27 cellular contexts compared by ENCODE assay signal in the genomic region with DNA sequence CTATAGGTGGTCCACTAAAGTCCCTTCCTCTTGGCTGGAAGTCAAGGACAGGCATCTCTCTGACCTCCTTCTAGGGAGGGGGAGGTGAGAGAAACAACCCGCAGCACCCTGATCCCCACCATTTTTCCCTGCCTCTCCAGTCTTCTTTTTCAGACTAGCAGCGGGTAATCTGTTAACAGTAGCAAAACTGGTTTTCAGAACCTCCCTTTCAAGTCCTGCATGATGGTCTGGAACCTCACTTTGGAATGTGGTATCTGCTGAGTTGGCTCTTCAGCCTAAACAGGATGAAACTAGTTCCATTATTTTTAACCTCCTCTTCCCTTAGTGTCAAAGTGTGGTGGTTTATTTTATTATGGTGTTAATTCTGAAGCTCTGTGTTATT.
"Had no signal": no experiment of that assay in that cellular context is flagged by ENCODE, and none has a peak within 500 bp of the region (broad histone marks: within the 10 kb centered on the region; RNA-seq: fewer than 3 reads in every experiment).

No MANE protein-coding gene starts in this region.

- H3K4me1 Mint-ChIP-seq: activated CD4-positive, alpha-beta memory T cell treated with anti-CD3 and anti-CD28 coated beads, Interleukin-2, amount 10 ng/mL, durations not matched to agents 7 days and 5 days; activated CD4-positive, alpha-beta T cell treated with anti-CD3 and anti-CD28 coated beads, Interleukin-2, amount 10 ng/mL, durations not matched to agents 7 days and 5 days; activated naive CD4-positive, alpha-beta T cell treated with anti-CD3 and anti-CD28 coated beads, Interleukin-2, amount 50 U/mL, for 24 hours; activated naive CD8-positive, alpha-beta T cell treated with anti-CD3 and anti-CD28 coated beads, Interleukin-2, amount 50 U/mL, for 24 hours; naive thymus-derived CD8-positive, alpha-beta T cell; WTC11 had no signal

- H3K4me3 ChIP-seq: gastroesophageal sphincter, lower lobe of right lung, pancreas, tibial nerve had no signal

- H3K27ac ChIP-seq: gastroesophageal sphincter, lower lobe of right lung, pancreas, tibial nerve had no signal

- H3K27me3 ChIP-seq: pancreas, tibial nerve had no signal

- H3K9me3 Mint-ChIP-seq: activated CD4-positive, alpha-beta memory T cell treated with anti-CD3 and anti-CD28 coated beads, Interleukin-2, amount 10 ng/mL, durations not matched to agents 7 days and 5 days; activated CD4-positive, alpha-beta T cell treated with anti-CD3 and anti-CD28 coated beads, Interleukin-2, amount 10 ng/mL, durations not matched to agents 7 days and 5 days; activated naive CD4-positive, alpha-beta T cell treated with anti-CD3 and anti-CD28 coated beads, Interleukin-2, amount 50 U/mL, for 24 hours; activated naive CD8-positive, alpha-beta T cell treated with anti-CD3 and anti-CD28 coated beads, Interleukin-2, amount 50 U/mL, for 24 hours; activated T-cell treated with anti-CD3 and anti-CD28 coated beads, Interleukin-2, amount 50 U/mL, for 4 hours; activated T-helper 17 cell treated with anti-CD3 and anti-CD28 coated beads, Interleukin-2, amount 50 U/mL, for 72 hours; naive thymus-derived CD8-positive, alpha-beta T cell had no signal

- FAIRE-seq: colon, kidney, pancreas had no signal

- DNase-seq: activated CD4-positive, alpha-beta memory T cell treated with anti-CD3 and anti-CD28 coated beads, Interleukin-2, amount 10 ng/mL, durations not matched to agents 7 days and 5 days; activated CD4-positive, alpha-beta T cell treated with anti-CD3 and anti-CD28 coated beads for 1 hour; activated CD4-positive, alpha-beta T cell treated with anti-CD3 and anti-CD28 coated beads, Interleukin-2, amount 10 ng/mL, durations not matched to agents 7 days and 5 days; activated gamma-delta T cell treated with Interleukin-2 at 50 U/mL for 16 hours; activated naive CD8-positive, alpha-beta T cell treated with anti-CD3 and anti-CD28 coated beads, Interleukin-2, amount 50 U/mL, for 24 hours; activated T-cell treated with anti-CD3 and anti-CD28 coated beads, Interleukin-2, amount 50 U/mL, for 4 hours; amygdala; dermis blood vessel endothelial cell; effector CD4-positive, alpha-beta T cell; hippocampal formation; kidney; lower lobe of right lung; mesenchymal stem cell; naive thymus-derived CD8-positive, alpha-beta T cell; nucleus accumbens; right cardiac atrium; stimulated activated CD4-positive, alpha-beta T cell treated with anti-CD3 and anti-CD28 coated beads, Interleukin-2, amount 100 ng/mL, for 48 hours; stimulated activated naive CD4-positive, alpha-beta T cell treated with Interleukin-2 at 50 U/mL for 16 hours; T-helper 2 cell had no signal

- H3K9me3 ChIP-seq: gastroesophageal sphincter, lower lobe of right lung, pancreas, tibial nerve had no signal

- H3K27ac Mint-ChIP-seq: activated CD4-positive, alpha-beta memory T cell treated with anti-CD3 and anti-CD28 coated beads, Interleukin-2, amount 10 ng/mL, durations not matched to agents 7 days and 5 days; activated CD4-positive, alpha-beta T cell treated with anti-CD3 and anti-CD28 coated beads, Interleukin-2, amount 10 ng/mL, durations not matched to agents 7 days and 5 days; activated naive CD4-positive, alpha-beta T cell treated with anti-CD3 and anti-CD28 coated beads, Interleukin-2, amount 50 U/mL, for 24 hours; activated naive CD8-positive, alpha-beta T cell treated with anti-CD3 and anti-CD28 coated beads, Interleukin-2, amount 50 U/mL, for 24 hours; activated T-helper 17 cell treated with anti-CD3 and anti-CD28 coated beads, Interleukin-2, amount 50 U/mL, for 72 hours; naive thymus-derived CD8-positive, alpha-beta T cell; WTC11 had no signal

- H3K4me1 ChIP-seq: gastroesophageal sphincter, lower lobe of right lung, tibial nerve had no signal

- H3K36me3 ChIP-seq: gastroesophageal sphincter, lower lobe of right lung, pancreas, tibial nerve had no signal

- H3K4me3 Mint-ChIP-seq: activated CD4-positive, alpha-beta memory T cell treated with anti-CD3 and anti-CD28 coated beads, Interleukin-2, amount 10 ng/mL, durations not matched to agents 7 days and 5 days; activated CD4-positive, alpha-beta T cell treated with anti-CD3 and anti-CD28 coated beads, Interleukin-2, amount 10 ng/mL, durations not matched to agents 7 days and 5 days; activated naive CD4-positive, alpha-beta T cell treated with anti-CD3 and anti-CD28 coated beads, Interleukin-2, amount 50 U/mL, for 24 hours; activated naive CD8-positive, alpha-beta T cell treated with anti-CD3 and anti-CD28 coated beads, Interleukin-2, amount 50 U/mL, for 24 hours; activated T-cell treated with anti-CD3 and anti-CD28 coated beads, Interleukin-2, amount 50 U/mL, for 4 hours; activated T-helper 17 cell treated with anti-CD3 and anti-CD28 coated beads, Interleukin-2, amount 50 U/mL, for 72 hours; naive thymus-derived CD8-positive, alpha-beta T cell; neural crest cell; WTC11 had no signal

- H3K36me3 Mint-ChIP-seq: activated naive CD4-positive, alpha-beta T cell treated with anti-CD3 and anti-CD28 coated beads, Interleukin-2, amount 50 U/mL, for 24 hours; naive thymus-derived CD8-positive, alpha-beta T cell; WTC11 had no signal
